ENCODE assay signal across 23 cellular contexts in the genomic region with DNA sequence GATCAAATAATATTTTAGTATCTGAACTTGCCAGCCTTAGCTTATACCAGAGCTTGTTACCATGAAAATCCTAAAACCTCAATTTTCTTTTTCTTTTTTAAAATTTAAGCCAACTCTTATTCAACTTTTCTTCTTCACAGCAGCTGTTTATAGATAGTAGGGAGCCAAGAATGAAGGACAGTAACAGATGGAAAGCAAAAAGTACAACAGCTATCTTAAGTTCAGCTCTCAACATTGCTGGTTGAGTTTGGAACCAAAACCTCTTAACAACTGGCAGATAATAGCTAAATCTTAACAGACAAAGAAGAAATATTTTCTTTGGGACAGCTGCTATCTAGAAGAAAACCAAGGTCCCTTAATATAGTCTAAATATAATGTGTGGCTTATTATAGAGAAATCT.
"Had no signal": no experiment of that assay in that cellular context is flagged by ENCODE, and none has a peak within 500 bp of the region (broad histone marks: within the 10 kb centered on the region; RNA-seq: fewer than 3 reads in every experiment).

No MANE protein-coding gene starts in this region.

- H3K4me3 ChIP-seq: adrenal gland, pancreas, spleen, thyroid gland had no signal

- H3K27ac ChIP-seq: adrenal gland, epithelial cell of prostate, neutrophil, pancreas, spleen, thyroid gland, VCaP had no signal

- H3K27me3 ChIP-seq: adrenal gland, neutrophil, pancreas, spleen, thyroid gland had no signal

- FAIRE-seq: astrocyte, bronchial epithelial cell had no signal

- H3K9me3 ChIP-seq: adrenal gland, neutrophil, pancreas, spleen, thyroid gland had no signal

- H3K4me1 ChIP-seq: pancreas, thyroid gland had no signal

- DNase-seq: activated CD4-positive, alpha-beta T cell treated with anti-CD3 and anti-CD28 coated beads, Interleukin-2, amount 50 U/mL, for 1 hour; activated CD4-positive, CD25-positive, alpha-beta regulatory T cell treated with anti-CD3 and anti-CD28 coated beads, Interleukin-2, amount 50 U/mL, for 72 hours; activated CD8-positive, alpha-beta memory T cell treated with anti-CD3 and anti-CD28 coated beads, Interleukin-2, amount 50 U/mL, for 4 hours; activated effector memory CD4-positive, alpha-beta T cell treated with anti-CD3 and anti-CD28 coated beads, Interleukin-2, amount 50 U/mL, for 16 hours; activated T-cell treated with anti-CD3 and anti-CD28 coated beads, Interleukin-2, amount 50 U/mL, for 48 hours; adrenal gland; foreskin fibroblast; hypothalamus; kidney glomerular epithelial cell; mesenchymal stem cell; natural killer cell; pancreas; spleen; stimulated activated CD4-positive, alpha-beta T cell treated with anti-CD3 and anti-CD28 coated beads, Interleukin-4, amount 100 ng/mL, for 4 hours; stimulated activated naive B cell treated with anti-CD40 and anti-IgM and Interleukin-4, amounts not matched to agents 10 μg/mL and 1 μg/mL and 100 μg/mL, for 72 hours; thyroid gland had no signal

- ATAC-seq: activated naive CD4-positive, alpha-beta T cell treated with anti-CD3 and anti-CD28 coated beads, Interleukin-2, amount 50 U/mL, for 72 hours; natural killer cell; pancreas; sciatic nerve; stimulated activated naive B cell treated with anti-CD40 and anti-IgM and Interleukin-4, amounts not matched to agents 10 μg/mL and 1 μg/mL and 100 μg/mL, for 72 hours had no signal
